In genomic region chr10:45580371-45580770, GRCh38 we compare ENCODE assay signal across 8 cellular contexts.
DNase-seq lines count a peak whose midpoint lies in the region; ATAC-seq and TF ChIP-seq lines count a peak whose summit lies in the region.

No MANE protein-coding gene starts in this region.

- H3K36me3 ChIP-seq in smooth muscle cell (ENCODE audit: low read depth) = no peaks in the 10 kb centered on the region

- peak; percentile 25 for DNase-seq in ACHN
- no peak for DNase-seq in coronary artery (ENCODE audit: low spot score)
- DNase-seq in cerebellum (ENCODE audit: low spot score) = no peak
- DNase-seq in SIG-M5 (lab: John Stamatoyannopoulos, UW) = no peak
- no peak for DNase-seq in D341Med (ENCODE audit: low spot score)
- DNase-seq in smooth muscle cell (lab: John Stamatoyannopoulos, UW; ENCODE audit: unreplicated experiment) = no peak

- TF ChIP-seq CTCF in coronary artery (IDR thresholded peaks at IDR 0.05) (no peak), smooth muscle cell (IDR thresholded peaks at IDR 0.05; ENCODE audit: borderline replicate concordance, insufficient read depth, poor library complexity, severe bottlenecking) (no peak)

- no peak overlapping the region for H3K9ac ChIP-seq in smooth muscle cell (ENCODE audit: low read depth)

- H2AFZ ChIP-seq in smooth muscle cell (ENCODE audit: low read depth) = no peak overlapping the region

- H3K4me3 ChIP-seq in coronary artery (peak overlapping the region; percentile 15), smooth muscle cell (no peak overlapping the region)

- H3F3A ChIP-seq in smooth muscle cell (ENCODE audit: low read depth) = no peaks in the 10 kb centered on the region

- no peak overlapping the region for H3K4me2 ChIP-seq in smooth muscle cell

- 92% methylated on average over 3 of the region's 3 CpGs for WGBS in smooth muscle cell (ENCODE audit: low lambda C conversion rate)

- peak; percentile 52 for ATAC-seq in GM19328 (IDR thresholded peaks at IDR 0.05; ENCODE audit: unreplicated experiment)
- ATAC-seq in HG03354 (IDR thresholded peaks at IDR 0.05; ENCODE audit: poor library complexity, severe bottlenecking, unreplicated experiment) = peak; percentile 68

- H3K9me3 ChIP-seq in smooth muscle cell (replicated peaks; ENCODE audit: low read depth) = no peaks in the 10 kb centered on the region

- H3K27me3 ChIP-seq in smooth muscle cell (ENCODE audit: low read depth) = no peaks in the 10 kb centered on the region

- H3K27ac ChIP-seq in coronary artery (no peak overlapping the region), smooth muscle cell (ENCODE audit: low read depth) (no peak overlapping the region)

- H3K79me2 ChIP-seq in smooth muscle cell (ENCODE audit: low read depth) = peaks cover 9% of the 10 kb centered on the region

- in situ Hi-C loops in ACHN (cut with HindIII; ENCODE audit: low pct_ligation_motif_present, low pct_unique_long_range_greater_than_20kb, low sequenced_read_pairs) = no loop called here

- H3K4me1 ChIP-seq in smooth muscle cell (ENCODE audit: low read depth) = no peaks in the 10 kb centered on the region

- H4K20me1 ChIP-seq in smooth muscle cell (ENCODE audit: low read depth) = peaks cover 58% of the 10 kb centered on the region
